33 cellular contexts compared by ENCODE assay signal in genomic region chr19:33728141-33728540, GRCh38.
"Had no signal": no experiment of that assay in that cellular context is flagged by ENCODE, and none has a peak within 500 bp of the region (broad histone marks: within the 10 kb centered on the region; RNA-seq: fewer than 3 reads in every experiment).

No MANE protein-coding gene starts in this region.

- H3K9me3 Mint-ChIP-seq: activated naive CD4-positive, alpha-beta T cell treated with anti-CD3 and anti-CD28 coated beads, Interleukin-2, amount 50 U/mL, for 24 hours; activated T-helper 2 cell treated with anti-CD3 and anti-CD28 coated beads, Interferon-gamma antibody, Interleukin-2, Interleukin-4, amounts not matched to agents 10 μg/mL and 5 μg/mL and 100 μg/mL, durations not matched to agents 14 hours and 24 hours and 36 hours had no signal

- ATAC-seq: activated CD4-positive, alpha-beta T cell treated with anti-CD3 and anti-CD28 coated beads for 36 hours; activated CD4-positive, CD25-positive, alpha-beta regulatory T cell treated with anti-CD3 and anti-CD28 coated beads, Interleukin-2, amount 50 U/mL, for 24 hours; activated CD8-positive, alpha-beta memory T cell treated with anti-CD3 and anti-CD28 coated beads, Interleukin-2, amount 10 ng/mL, durations not matched to agents 7 days and 5 days; activated CD8-positive, alpha-beta T cell treated with anti-CD3 and anti-CD28 coated beads, Interleukin-2, amount 10 ng/mL, durations not matched to agents 7 days and 5 days; activated naive CD8-positive, alpha-beta T cell treated with anti-CD3 and anti-CD28 coated beads, Interleukin-2, amount 50 U/mL, for 24 hours; T-cell; T-helper 17 cell; WTC11 had no signal

- H3K4me1 Mint-ChIP-seq: activated CD4-positive, alpha-beta memory T cell treated with anti-CD3 and anti-CD28 coated beads, Interleukin-2, amount 10 ng/mL, durations not matched to agents 7 days and 5 days; activated CD4-positive, alpha-beta T cell treated with anti-CD3 and anti-CD28 coated beads for 36 hours; activated CD4-positive, alpha-beta T cell treated with anti-CD3 and anti-CD28 coated beads, Interleukin-2, amount 10 ng/mL, durations not matched to agents 7 days and 5 days; activated CD8-positive, alpha-beta memory T cell treated with anti-CD3 and anti-CD28 coated beads, Interleukin-2, amount 10 ng/mL, durations not matched to agents 7 days and 5 days; activated naive CD4-positive, alpha-beta T cell treated with anti-CD3 and anti-CD28 coated beads, Interleukin-2, amount 10 ng/mL, durations not matched to agents 7 days and 5 days; activated naive CD4-positive, alpha-beta T cell treated with anti-CD3 and anti-CD28 coated beads, Interleukin-2, amount 50 U/mL, for 24 hours; activated naive CD8-positive, alpha-beta T cell treated with anti-CD3 and anti-CD28 coated beads, Interleukin-2, amount 10 ng/mL, durations not matched to agents 7 days and 5 days; activated naive CD8-positive, alpha-beta T cell treated with anti-CD3 and anti-CD28 coated beads, Interleukin-2, amount 50 U/mL, for 24 hours; T-cell; T-helper 17 cell; WTC11 had no signal

- H3K4me1 ChIP-seq: ascending aorta, breast epithelium had no signal

- H3K27me3 ChIP-seq: ascending aorta, brain microvascular endothelial cell had no signal

- H3K27ac ChIP-seq: ascending aorta, brain microvascular endothelial cell, breast epithelium, WERI-Rb-1 had no signal

- DNase-seq: activated CD4-positive, alpha-beta memory T cell treated with anti-CD3 and anti-CD28 coated beads, Interleukin-2, amount 10 ng/mL, durations not matched to agents 7 days and 5 days; activated CD4-positive, alpha-beta T cell treated with anti-CD3 and anti-CD28 coated beads for 1 hour; activated CD4-positive, alpha-beta T cell treated with anti-CD3 and anti-CD28 coated beads for 36 hours; activated CD4-positive, alpha-beta T cell treated with anti-CD3 and anti-CD28 coated beads for 48 hours; activated CD4-positive, alpha-beta T cell treated with anti-CD3 and anti-CD28 coated beads, Interleukin-2, amount 10 ng/mL, durations not matched to agents 7 days and 5 days; activated CD4-positive, alpha-beta T cell treated with anti-CD3 and anti-CD28 coated beads, Interleukin-2, amount 50 U/mL, for 48 hours; activated CD4-positive, CD25-positive, alpha-beta regulatory T cell; activated CD8-positive, alpha-beta memory T cell treated with anti-CD3 and anti-CD28 coated beads for 24 hours; activated CD8-positive, alpha-beta memory T cell treated with anti-CD3 and anti-CD28 coated beads, Interleukin-2, amount 10 ng/mL, durations not matched to agents 7 days and 5 days; activated CD8-positive, alpha-beta memory T cell treated with anti-CD3 and anti-CD28 coated beads, Interleukin-2, amount 50 U/mL, for 48 hours; activated CD8-positive, alpha-beta T cell treated with anti-CD3 and anti-CD28 coated beads, Interleukin-2, amount 10 ng/mL, durations not matched to agents 7 days and 5 days; activated effector memory CD4-positive, alpha-beta T cell treated with Interleukin-2 at 50 U/mL for 16 hours; activated gamma-delta T cell; activated naive CD4-positive, alpha-beta T cell treated with anti-CD3 and anti-CD28 coated beads, Interleukin-2, amount 10 ng/mL, durations not matched to agents 7 days and 5 days; activated naive CD4-positive, alpha-beta T cell treated with Interleukin-2 at 50 U/mL for 16 hours; activated naive CD8-positive, alpha-beta T cell treated with anti-CD3 and anti-CD28 coated beads, Interleukin-2, amount 10 ng/mL, durations not matched to agents 7 days and 5 days; activated naive CD8-positive, alpha-beta T cell treated with anti-CD3 and anti-CD28 coated beads, Interleukin-2, amount 50 U/mL, for 24 hours; activated T-cell treated with anti-CD3 and anti-CD28 coated beads, Interleukin-2, amount 50 U/mL, for 24 hours; activated T-cell treated with anti-CD3 and anti-CD28 coated beads, Interleukin-2, amount 50 U/mL, for 48 hours; amygdala; anterior cingulate cortex; brain microvascular endothelial cell; central memory CD4-positive, alpha-beta T cell; T-cell; T-helper 17 cell; WERI-Rb-1 had no signal

- H3K4me3 ChIP-seq: ascending aorta, breast epithelium had no signal

- H3K4me3 Mint-ChIP-seq: activated CD4-positive, alpha-beta memory T cell treated with anti-CD3 and anti-CD28 coated beads, Interleukin-2, amount 10 ng/mL, durations not matched to agents 7 days and 5 days; activated CD4-positive, alpha-beta T cell treated with anti-CD3 and anti-CD28 coated beads for 36 hours; activated CD4-positive, alpha-beta T cell treated with anti-CD3 and anti-CD28 coated beads, Interleukin-2, amount 10 ng/mL, durations not matched to agents 7 days and 5 days; activated CD8-positive, alpha-beta memory T cell treated with anti-CD3 and anti-CD28 coated beads, Interleukin-2, amount 10 ng/mL, durations not matched to agents 7 days and 5 days; activated CD8-positive, alpha-beta T cell treated with anti-CD3 and anti-CD28 coated beads, Interleukin-2, amount 10 ng/mL, durations not matched to agents 7 days and 5 days; activated naive CD4-positive, alpha-beta T cell treated with anti-CD3 and anti-CD28 coated beads, Interleukin-2, amount 10 ng/mL, durations not matched to agents 7 days and 5 days; activated naive CD4-positive, alpha-beta T cell treated with anti-CD3 and anti-CD28 coated beads, Interleukin-2, amount 50 U/mL, for 24 hours; activated naive CD8-positive, alpha-beta T cell; activated naive CD8-positive, alpha-beta T cell treated with anti-CD3 and anti-CD28 coated beads, Interleukin-2, amount 10 ng/mL, durations not matched to agents 7 days and 5 days; activated naive CD8-positive, alpha-beta T cell treated with anti-CD3 and anti-CD28 coated beads, Interleukin-2, amount 50 U/mL, for 24 hours; activated T-cell treated with anti-CD3 and anti-CD28 coated beads, Interleukin-2, amount 50 U/mL, for 24 hours; T-cell; T-helper 17 cell; WTC11 had no signal

- H3K36me3 ChIP-seq: ascending aorta, brain microvascular endothelial cell, breast epithelium, WERI-Rb-1 had no signal

- H3K9me3 ChIP-seq: ascending aorta, breast epithelium had no signal

- H3K36me3 Mint-ChIP-seq: activated CD8-positive, alpha-beta memory T cell treated with anti-CD3 and anti-CD28 coated beads, Interleukin-2, amount 10 ng/mL, durations not matched to agents 7 days and 5 days; activated naive CD4-positive, alpha-beta T cell treated with anti-CD3 and anti-CD28 coated beads, Interleukin-2, amount 10 ng/mL, durations not matched to agents 7 days and 5 days; activated naive CD4-positive, alpha-beta T cell treated with anti-CD3 and anti-CD28 coated beads, Interleukin-2, amount 50 U/mL, for 24 hours; activated naive CD8-positive, alpha-beta T cell; activated naive CD8-positive, alpha-beta T cell treated with anti-CD3 and anti-CD28 coated beads, Interleukin-2, amount 10 ng/mL, durations not matched to agents 7 days and 5 days; T-cell had no signal

- H3K27ac Mint-ChIP-seq: activated CD4-positive, alpha-beta memory T cell treated with anti-CD3 and anti-CD28 coated beads, Interleukin-2, amount 10 ng/mL, durations not matched to agents 7 days and 5 days; activated CD4-positive, alpha-beta T cell treated with anti-CD3 and anti-CD28 coated beads for 36 hours; activated CD4-positive, alpha-beta T cell treated with anti-CD3 and anti-CD28 coated beads, Interleukin-2, amount 10 ng/mL, durations not matched to agents 7 days and 5 days; activated CD8-positive, alpha-beta memory T cell treated with anti-CD3 and anti-CD28 coated beads, Interleukin-2, amount 10 ng/mL, durations not matched to agents 7 days and 5 days; activated CD8-positive, alpha-beta T cell treated with anti-CD3 and anti-CD28 coated beads, Interleukin-2, amount 10 ng/mL, durations not matched to agents 7 days and 5 days; activated naive CD4-positive, alpha-beta T cell treated with anti-CD3 and anti-CD28 coated beads, Interleukin-2, amount 10 ng/mL, durations not matched to agents 7 days and 5 days; activated naive CD4-positive, alpha-beta T cell treated with anti-CD3 and anti-CD28 coated beads, Interleukin-2, amount 50 U/mL, for 24 hours; activated naive CD8-positive, alpha-beta T cell; activated naive CD8-positive, alpha-beta T cell treated with anti-CD3 and anti-CD28 coated beads, Interleukin-2, amount 10 ng/mL, durations not matched to agents 7 days and 5 days; activated naive CD8-positive, alpha-beta T cell treated with anti-CD3 and anti-CD28 coated beads, Interleukin-2, amount 50 U/mL, for 24 hours; activated T-cell treated with anti-CD3 and anti-CD28 coated beads, Interleukin-2, amount 50 U/mL, for 24 hours; activated T-helper 2 cell treated with anti-CD3 and anti-CD28 coated beads, Interferon-gamma antibody, Interleukin-2, Interleukin-4, amounts not matched to agents 10 μg/mL and 5 μg/mL and 100 μg/mL, durations not matched to agents 14 hours and 24 hours and 36 hours; T-cell; T-helper 17 cell; WTC11 had no signal

- H3K27me3 Mint-ChIP-seq: activated CD4-positive, alpha-beta memory T cell treated with anti-CD3 and anti-CD28 coated beads, Interleukin-2, amount 10 ng/mL, durations not matched to agents 7 days and 5 days; activated CD4-positive, alpha-beta T cell treated with anti-CD3 and anti-CD28 coated beads, Interleukin-2, amount 10 ng/mL, durations not matched to agents 7 days and 5 days; activated CD8-positive, alpha-beta memory T cell treated with anti-CD3 and anti-CD28 coated beads, Interleukin-2, amount 10 ng/mL, durations not matched to agents 7 days and 5 days; activated naive CD4-positive, alpha-beta T cell treated with anti-CD3 and anti-CD28 coated beads, Interleukin-2, amount 10 ng/mL, durations not matched to agents 7 days and 5 days; activated naive CD8-positive, alpha-beta T cell; activated naive CD8-positive, alpha-beta T cell treated with anti-CD3 and anti-CD28 coated beads, Interleukin-2, amount 10 ng/mL, durations not matched to agents 7 days and 5 days; activated naive CD8-positive, alpha-beta T cell treated with anti-CD3 and anti-CD28 coated beads, Interleukin-2, amount 50 U/mL, for 24 hours had no signal
